8 cellular contexts compared by ENCODE assay signal in genomic region chrX:54358424-54359211, GRCh38.
DNase-seq lines count a peak whose midpoint lies in the region; ATAC-seq lines count a peak whose summit lies in the region.

No MANE protein-coding gene starts in this region.

- peak; percentile 2 for DNase-seq in NCI-H187 treated with DMSO at 0.1 percent for 48 hours (lab: John Stamatoyannopoulos, UW)
- DNase-seq in activated CD4-positive, alpha-beta T cell treated with anti-CD3 and anti-CD28 coated beads, Interleukin-2, amount 50 U/mL, for 48 hours: peak; percentile 36 to 50
- peak; percentile 17 for DNase-seq in effector CD8-positive, alpha-beta T cell (lab: John Stamatoyannopoulos, UW)
- peak; percentile 73 for DNase-seq in medulla oblongata (ENCODE audit: extremely low spot score)
- peak in 2 of 3 experiments; percentile 1 to 43 for DNase-seq in stimulated activated CD4-positive, alpha-beta T cell treated with anti-CD3 and anti-CD28 coated beads, TNF-alpha, amount 100 ng/mL, for 24 hours (ENCODE audit: low read depth in 3 of 3)
- no peak for DNase-seq in AG08396 (ENCODE audit: low spot score)

- ATAC-seq in GM18868 (IDR thresholded peaks at IDR 0.05; ENCODE audit: unreplicated experiment): peak; percentile 87
- no peak for ATAC-seq in HG02938 (IDR thresholded peaks at IDR 0.05; ENCODE audit: unreplicated experiment)
